In the genomic region with DNA sequence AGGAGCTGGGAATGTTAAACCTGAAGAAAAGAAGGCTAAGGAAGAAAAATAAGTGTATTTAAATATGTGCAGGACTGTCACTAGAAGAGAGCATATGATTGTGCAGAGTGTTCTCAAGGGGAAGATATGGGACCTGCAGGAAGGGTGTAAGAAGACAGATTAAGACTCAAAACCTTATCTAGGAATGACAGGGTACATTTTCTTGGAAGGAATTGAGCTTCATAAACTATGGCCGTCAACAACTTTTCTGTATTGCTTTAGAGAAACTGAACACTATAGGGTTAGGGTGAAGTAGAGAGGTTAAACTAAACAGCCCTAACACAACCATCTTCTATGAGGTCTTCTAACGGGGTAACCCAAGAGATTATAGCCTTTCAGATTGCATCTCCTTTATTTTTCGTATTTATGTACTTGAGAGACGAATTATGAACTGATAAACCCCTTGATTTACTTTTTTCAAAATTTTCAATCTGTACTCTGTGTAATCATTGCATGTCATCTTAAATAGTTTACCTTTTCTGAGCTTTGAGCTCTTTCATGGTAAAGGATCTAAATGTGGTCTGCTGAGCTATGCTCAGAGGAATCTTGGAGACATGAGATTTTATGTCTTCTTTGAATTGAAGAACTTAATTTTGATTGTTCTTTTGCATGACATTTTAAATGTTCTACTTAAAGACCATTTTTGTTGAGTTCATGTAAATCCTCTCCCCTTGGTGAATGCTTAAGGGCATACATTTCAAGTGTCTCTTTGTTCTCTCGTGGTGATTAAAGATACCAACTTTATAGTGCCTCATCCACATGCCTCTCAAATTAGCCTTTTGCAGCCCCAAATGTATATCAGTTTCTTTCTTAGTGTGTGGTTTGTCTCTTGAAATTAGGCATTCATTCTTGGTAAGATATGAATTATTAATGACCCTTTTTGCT, we compare ENCODE assay signal across 1 cellular context.
A peak's percentile ranks its signal among the peaks of the same experiment; 100 is the strongest.
TF ChIP-seq lines count a peak whose summit lies in the region.

No MANE protein-coding gene starts in this region.

TF ChIP-seq in K562, 482 proteins besides CTCF, POLR2A, EP300 and RAD21 (continued from another document):
- TF ChIP-seq, protein P1, sequence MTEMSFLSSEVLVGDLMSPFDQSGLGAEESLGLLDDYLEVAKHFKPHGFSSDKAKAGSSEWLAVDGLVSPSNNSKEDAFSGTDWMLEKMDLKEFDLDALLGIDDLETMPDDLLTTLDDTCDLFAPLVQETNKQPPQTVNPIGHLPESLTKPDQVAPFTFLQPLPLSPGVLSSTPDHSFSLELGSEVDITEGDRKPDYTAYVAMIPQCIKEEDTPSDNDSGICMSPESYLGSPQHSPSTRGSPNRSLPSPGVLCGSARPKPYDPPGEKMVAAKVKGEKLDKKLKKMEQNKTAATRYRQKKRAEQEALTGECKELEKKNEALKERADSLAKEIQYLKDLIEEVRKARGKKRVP (CRISPR knock-in tag; IDR thresholded peaks at IDR 0.05), result no peak
- TF ChIP-seq HEY1 (CRISPR knock-in tag; IDR thresholded peaks at IDR 0.05; ENCODE audit: borderline replicate concordance) (no peak), ZNF431 (CRISPR knock-in tag; IDR thresholded peaks at IDR 0.05) (no peak), CBFA2T3 (IDR thresholded peaks at IDR 0.05) (peak; percentile 98), ZNF324 (CRISPR knock-in tag; IDR thresholded peaks at IDR 0.05) (no peak), ZNF212 (CRISPR knock-in tag; IDR thresholded peaks at IDR 0.05) (no peak), HDAC8 (tag; IDR thresholded peaks at IDR 0.05) (no peak)
- TF ChIP-seq, protein P2, sequence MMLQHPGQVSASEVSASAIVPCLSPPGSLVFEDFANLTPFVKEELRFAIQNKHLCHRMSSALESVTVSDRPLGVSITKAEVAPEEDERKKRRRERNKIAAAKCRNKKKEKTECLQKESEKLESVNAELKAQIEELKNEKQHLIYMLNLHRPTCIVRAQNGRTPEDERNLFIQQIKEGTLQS (IDR thresholded peaks at IDR 0.05), result no peak
- TF ChIP-seq, protein P2 (CRISPR knock-in tag; conservative IDR thresholded peaks at IDR 0.05), result no peak
- TF ChIP-seq, protein P3, sequence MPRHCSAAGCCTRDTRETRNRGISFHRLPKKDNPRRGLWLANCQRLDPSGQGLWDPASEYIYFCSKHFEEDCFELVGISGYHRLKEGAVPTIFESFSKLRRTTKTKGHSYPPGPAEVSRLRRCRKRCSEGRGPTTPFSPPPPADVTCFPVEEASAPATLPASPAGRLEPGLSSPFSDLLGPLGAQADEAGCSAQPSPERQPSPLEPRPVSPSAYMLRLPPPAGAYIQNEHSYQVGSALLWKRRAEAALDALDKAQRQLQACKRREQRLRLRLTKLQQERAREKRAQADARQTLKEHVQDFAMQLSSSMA (CRISPR knock-in tag; IDR thresholded peaks at IDR 0.05), result no peak
- TF ChIP-seq, protein P4, sequence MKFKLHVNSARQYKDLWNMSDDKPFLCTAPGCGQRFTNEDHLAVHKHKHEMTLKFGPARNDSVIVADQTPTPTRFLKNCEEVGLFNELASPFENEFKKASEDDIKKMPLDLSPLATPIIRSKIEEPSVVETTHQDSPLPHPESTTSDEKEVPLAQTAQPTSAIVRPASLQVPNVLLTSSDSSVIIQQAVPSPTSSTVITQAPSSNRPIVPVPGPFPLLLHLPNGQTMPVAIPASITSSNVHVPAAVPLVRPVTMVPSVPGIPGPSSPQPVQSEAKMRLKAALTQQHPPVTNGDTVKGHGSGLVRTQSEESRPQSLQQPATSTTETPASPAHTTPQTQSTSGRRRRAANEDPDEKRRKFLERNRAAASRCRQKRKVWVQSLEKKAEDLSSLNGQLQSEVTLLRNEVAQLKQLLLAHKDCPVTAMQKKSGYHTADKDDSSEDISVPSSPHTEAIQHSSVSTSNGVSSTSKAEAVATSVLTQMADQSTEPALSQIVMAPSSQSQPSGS (CRISPR knock-in tag; IDR thresholded peaks at IDR 0.05), result no peak
- TF ChIP-seq, protein P5, sequence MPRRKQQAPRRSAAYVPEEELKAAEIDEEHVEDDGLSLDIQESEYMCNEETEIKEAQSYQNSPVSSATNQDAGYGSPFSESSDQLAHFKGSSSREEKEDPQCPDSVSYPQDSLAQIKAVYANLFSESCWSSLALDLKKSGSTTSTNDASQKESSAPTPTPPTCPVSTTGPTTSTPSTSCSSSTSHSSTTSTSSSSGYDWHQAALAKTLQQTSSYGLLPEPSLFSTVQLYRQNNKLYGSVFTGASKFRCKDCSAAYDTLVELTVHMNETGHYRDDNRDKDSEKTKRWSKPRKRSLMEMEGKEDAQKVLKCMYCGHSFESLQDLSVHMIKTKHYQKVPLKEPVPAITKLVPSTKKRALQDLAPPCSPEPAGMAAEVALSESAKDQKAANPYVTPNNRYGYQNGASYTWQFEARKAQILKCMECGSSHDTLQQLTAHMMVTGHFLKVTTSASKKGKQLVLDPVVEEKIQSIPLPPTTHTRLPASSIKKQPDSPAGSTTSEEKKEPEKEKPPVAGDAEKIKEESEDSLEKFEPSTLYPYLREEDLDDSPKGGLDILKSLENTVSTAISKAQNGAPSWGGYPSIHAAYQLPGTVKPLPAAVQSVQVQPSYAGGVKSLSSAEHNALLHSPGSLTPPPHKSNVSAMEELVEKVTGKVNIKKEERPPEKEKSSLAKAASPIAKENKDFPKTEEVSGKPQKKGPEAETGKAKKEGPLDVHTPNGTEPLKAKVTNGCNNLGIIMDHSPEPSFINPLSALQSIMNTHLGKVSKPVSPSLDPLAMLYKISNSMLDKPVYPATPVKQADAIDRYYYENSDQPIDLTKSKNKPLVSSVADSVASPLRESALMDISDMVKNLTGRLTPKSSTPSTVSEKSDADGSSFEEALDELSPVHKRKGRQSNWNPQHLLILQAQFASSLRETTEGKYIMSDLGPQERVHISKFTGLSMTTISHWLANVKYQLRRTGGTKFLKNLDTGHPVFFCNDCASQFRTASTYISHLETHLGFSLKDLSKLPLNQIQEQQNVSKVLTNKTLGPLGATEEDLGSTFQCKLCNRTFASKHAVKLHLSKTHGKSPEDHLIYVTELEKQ (CRISPR knock-in tag; IDR thresholded peaks at IDR 0.05), result no peak
